Comparison of ENCODE assay signal across 23 cellular contexts in the genomic region with DNA sequence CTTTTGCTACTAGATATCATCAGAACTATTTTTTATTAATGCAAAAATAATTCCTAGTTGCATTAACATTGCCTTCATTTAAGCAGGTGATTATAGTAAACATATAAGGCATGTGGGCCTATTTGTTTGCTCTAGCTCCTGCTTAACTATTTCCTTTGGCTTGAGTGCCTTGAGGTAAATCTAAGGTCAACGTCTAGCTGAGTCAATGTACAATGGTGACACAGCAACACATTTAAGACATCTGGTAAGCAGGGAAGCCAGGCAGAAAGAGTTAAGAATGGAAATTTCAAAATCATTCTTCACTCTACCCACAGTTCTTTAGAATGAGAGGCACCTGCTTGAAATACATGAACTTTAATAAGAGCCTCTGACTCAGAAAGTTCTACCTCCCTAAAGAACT.
A peak's percentile ranks its signal among the peaks of the same experiment; 100 is the strongest.
DNase-seq lines count a peak whose midpoint lies in the region; ATAC-seq and TF ChIP-seq lines count a peak whose summit lies in the region.
"Had no signal": no experiment of that assay in that cellular context is flagged by ENCODE, and none has a peak within 500 bp of the region (broad histone marks: within the 10 kb centered on the region; RNA-seq: fewer than 3 reads in every experiment).

No MANE protein-coding gene starts in this region.

- no peak overlapping the region for H2BK12ac ChIP-seq in mesenchymal stem cell (ENCODE audit: low read length in 2 of 2)

- H3K9me2 ChIP-seq in PC-3 (replicated peaks; ENCODE audit: low read length) = no peaks in the 10 kb centered on the region

- H3K9ac ChIP-seq in PC-3 (ENCODE audit: low read length) (peak overlapping the region; percentile 88), mesenchymal stem cell (ENCODE audit: low read length) (no peak overlapping the region), smooth muscle cell (ENCODE audit: low read depth) (no peak overlapping the region)

- no peak overlapping the region for H2BK5ac ChIP-seq in mesenchymal stem cell (ENCODE audit: low read depth, low read length, poor library complexity, severe bottlenecking)

- H3K18ac ChIP-seq in mesenchymal stem cell (ENCODE audit: low read depth in 1 of 2, low read length in 2 of 2) = no peak overlapping the region

- CTCF ChIA-PET in PC-3 (lab: Charles Lee) = interaction anchor here (0.6 kb wide), 1 partner anchor 106 kb away, joined by 3 read pairs; no protein-coding TSS in a partner anchor

- H4K20me1 ChIP-seq in PC-3 (ENCODE audit: low read length) = no peaks in the 10 kb centered on the region
- H4K20me1 ChIP-seq in smooth muscle cell (ENCODE audit: low read depth) = no peaks in the 10 kb centered on the region

- TF ChIP-seq CTCF in PC-3 (conservative IDR thresholded peaks at IDR 0.05; ENCODE audit: low read depth, low read length) = no peak
- TF ChIP-seq CTCF in epithelial cell of esophagus (IDR thresholded peaks at IDR 0.05; ENCODE audit: insufficient read depth, low read depth, low read length, missing control alignments) = no peak
- TF ChIP-seq CTCF in suprapubic skin (IDR thresholded peaks at IDR 0.05) = no peak
- TF ChIP-seq CTCF in smooth muscle cell (IDR thresholded peaks at IDR 0.05; ENCODE audit: borderline replicate concordance, insufficient read depth, poor library complexity, severe bottlenecking) = no peak

- no peaks in the 10 kb centered on the region for H3K27me3 ChIP-seq in PC-3 (ENCODE audit: low read length)
- no peaks in the 10 kb centered on the region for H3K27me3 ChIP-seq in mesenchymal stem cell (ENCODE audit: control insufficient read depth in 1 of 2, insufficient read depth in 1 of 2, low read length in 2 of 2)
- H3K27me3 ChIP-seq in suprapubic skin = no peaks in the 10 kb centered on the region
- H3K27me3 ChIP-seq in smooth muscle cell (ENCODE audit: low read depth) = no peaks in the 10 kb centered on the region
- H3K27me3 ChIP-seq: MG63, ovary had no signal

- DNase-seq in HCEC 1CT = peak; percentile 84
- DNase-seq in PC-3 = peak; percentile 73
- peak; percentile 54 for DNase-seq in epithelial cell of esophagus (ENCODE audit: low read depth)
- DNase-seq in mesenchymal stem cell = peak; percentile 73
- no peak for DNase-seq in activated CD8-positive, alpha-beta memory T cell treated with anti-CD3 and anti-CD28 coated beads for 24 hours
- DNase-seq in suprapubic skin (ENCODE audit: low spot score in 2 of 2) = no peak
- no peak for DNase-seq in smooth muscle cell (lab: John Stamatoyannopoulos, UW; ENCODE audit: unreplicated experiment)
- no peak for DNase-seq in hepatic stellate cell (ENCODE audit: low spot score)
- DNase-seq: activated naive CD4-positive, alpha-beta T cell treated with anti-CD3 and anti-CD28 coated beads, Interleukin-2, amount 10 ng/mL, durations not matched to agents 7 days and 5 days; activated T-cell treated with anti-CD3 and anti-CD28 coated beads, Interleukin-2, amount 50 U/mL, for 4 hours; amygdala; CD8-positive, alpha-beta memory T cell; DMS79; effector CD4-positive, alpha-beta T cell; head of caudate nucleus; left ventricle myocardium superior; MG63; NCI-H1436; NCI-H524 treated with DMSO at 0.1 percent for 48 hours; ovary; right cardiac atrium; stimulated activated CD8-positive, alpha-beta memory T cell treated with anti-CD3 and anti-CD28 coated beads, Interleukin-4, amount 100 ng/mL, for 48 hours had no signal

- POLR2A ChIA-PET in PC-3 (lab: Charles Lee; ENCODE audit: unreplicated experiment) = interaction anchor here (0.7 kb wide), 1 partner anchor 54 kb away, joined by 3 read pairs; no protein-coding TSS in a partner anchor

- no peak overlapping the region for H3K23ac ChIP-seq in mesenchymal stem cell (ENCODE audit: low read length in 2 of 2)

- intact Hi-C loops in PC-3 (cut with micrococcal nuclease) = loop anchor here (2.0 kb wide), 2 partner anchors 20 to 198 kb away; no protein-coding TSS in a partner anchor

- ATAC-seq in PC-3 = peak; percentile 39
- ATAC-seq: activated T-cell treated with anti-CD3 and anti-CD28 coated beads, Interleukin-2, amount 50 U/mL, for 4 hours; left ventricle myocardium superior; natural killer cell treated with Interleukin-12 subunit alpha and Interleukin-12 subunit beta and Interleukin-15 and Interleukin-18, amount 100 ng/mL, for 72 hours; right cardiac atrium had no signal

- H2BK120ac ChIP-seq in mesenchymal stem cell (ENCODE audit: low read depth, low read length) = no peak overlapping the region

- H3K27ac ChIP-seq in PC-3 (ENCODE audit: low read length) = peak overlapping the region; percentile 100
- no peak overlapping the region for H3K27ac ChIP-seq in mesenchymal stem cell (ENCODE audit: low read length, poor library complexity, severe bottlenecking)
- H3K27ac ChIP-seq in suprapubic skin = no peak overlapping the region
- no peak overlapping the region for H3K27ac ChIP-seq in smooth muscle cell (ENCODE audit: low read depth)
- H3K27ac ChIP-seq: ovary had no signal

- H4K91ac ChIP-seq in mesenchymal stem cell (ENCODE audit: low read length) = no peak overlapping the region

- no peak overlapping the region for H4K8ac ChIP-seq in mesenchymal stem cell (ENCODE audit: low read length)

- H3K4me1 ChIP-seq in PC-3 (ENCODE audit: insufficient read depth, low read length) (peaks cover 59% of the 10 kb centered on the region), mesenchymal stem cell (ENCODE audit: control insufficient read depth, insufficient read depth, low read depth, low read length) (no peaks in the 10 kb centered on the region), suprapubic skin (peaks cover 4% of the 10 kb centered on the region), smooth muscle cell (ENCODE audit: low read depth) (no peaks in the 10 kb centered on the region)

- H3K14ac ChIP-seq in mesenchymal stem cell (ENCODE audit: low read length in 2 of 2) = no peak overlapping the region

- H3K79me2 ChIP-seq in PC-3 (ENCODE audit: low read length) (peaks cover 4% of the 10 kb centered on the region; the same call in 1 of the 2 replicates), smooth muscle cell (ENCODE audit: low read depth) (no peaks in the 10 kb centered on the region)

- no peak overlapping the region for H2AK5ac ChIP-seq in mesenchymal stem cell (ENCODE audit: low read length, severe bottlenecking)

- no peaks in the 10 kb centered on the region for H3K79me1 ChIP-seq in mesenchymal stem cell (replicated peaks; ENCODE audit: low read length, poor library complexity, severe bottlenecking)

- H3K4me3 ChIP-seq in PC-3 (ENCODE audit: low read length) = no peak overlapping the region
- H3K4me3 ChIP-seq in epithelial cell of esophagus (ENCODE audit: low read length) = no peak overlapping the region
- H3K4me3 ChIP-seq in mesenchymal stem cell (ENCODE audit: insufficient read depth in 1 of 2, low read depth in 1 of 2, low read length in 2 of 2) = no peak overlapping the region
- H3K4me3 ChIP-seq in suprapubic skin = no peak overlapping the region
- no peak overlapping the region for H3K4me3 ChIP-seq in smooth muscle cell
- H3K4me3 ChIP-seq: MG63, ovary had no signal

- no peak overlapping the region for H2BK15ac ChIP-seq in mesenchymal stem cell (ENCODE audit: low read depth, poor library complexity, severe bottlenecking)

- peak overlapping the region; percentile 13 for H3K4me2 ChIP-seq in PC-3 (ENCODE audit: low read length)
- H3K4me2 ChIP-seq in mesenchymal stem cell (ENCODE audit: low read length, poor library complexity, severe bottlenecking) = no peak overlapping the region
- H3K4me2 ChIP-seq in smooth muscle cell = no peak overlapping the region

- 20% methylated on average over 1 of the region's 1 CpG for WGBS in mesenchymal stem cell
- 44% methylated on average over 1 of the region's 1 CpG for WGBS in suprapubic skin
- WGBS in smooth muscle cell (ENCODE audit: low lambda C conversion rate) = 78% methylated on average over 1 of the region's 1 CpG

- TF ChIP-seq POLR2A in suprapubic skin (IDR thresholded peaks at IDR 0.05) = no peak

- H3F3A ChIP-seq in PC-3 (ENCODE audit: low read length, unreplicated experiment) (peaks cover 11% of the 10 kb centered on the region), smooth muscle cell (ENCODE audit: low read depth) (no peaks in the 10 kb centered on the region)

- no peak overlapping the region for H3K4ac ChIP-seq in mesenchymal stem cell (ENCODE audit: low read depth in 1 of 2, low read length in 2 of 2)

- H3K36me3 ChIP-seq in PC-3 (ENCODE audit: low read depth, low read length) (no peaks in the 10 kb centered on the region), mesenchymal stem cell (ENCODE audit: control insufficient read depth in 1 of 2, insufficient read depth in 2 of 2, low read depth in 1 of 2, low read length in 2 of 2) (no peaks in the 10 kb centered on the region), suprapubic skin (no peaks in the 10 kb centered on the region), smooth muscle cell (ENCODE audit: low read depth) (no peaks in the 10 kb centered on the region)
- H3K36me3 ChIP-seq: ovary had no signal

- no peak for TF ChIP-seq EP300 in suprapubic skin (IDR thresholded peaks at IDR 0.05)

- H2AFZ ChIP-seq in PC-3 (ENCODE audit: low read length) (no peak overlapping the region), mesenchymal stem cell (ENCODE audit: low read depth, low read length) (no peak overlapping the region), smooth muscle cell (ENCODE audit: low read depth) (no peak overlapping the region)

- no TSS peak for BruUV-seq in PC-3 (replicated peaks; lab: Mats Ljungman, UMichigan)

- H3K9me3 ChIP-seq in PC-3 (ENCODE audit: low read length) (no peaks in the 10 kb centered on the region), mesenchymal stem cell (ENCODE audit: control insufficient read depth, low read length) (no peaks in the 10 kb centered on the region), suprapubic skin (no peaks in the 10 kb centered on the region), smooth muscle cell (replicated peaks; ENCODE audit: low read depth) (no peaks in the 10 kb centered on the region)
- H3K9me3 ChIP-seq: ovary had no signal

Comparison
In these comparisons a context has a peak if more than half of its experiments do, and no peak if none do; other contexts are left out.
1. DNase-seq: peak in HCEC 1CT (single experiment), PC-3 (single experiment), epithelial cell of esophagus (single experiment) and mesenchymal stem cell (single experiment); none in activated CD8-positive, alpha-beta memory T cell treated with anti-CD3 and anti-CD28 coated beads for 24 hours (single experiment), suprapubic skin (0 of 2), smooth muscle cell (single experiment) and hepatic stellate cell (single experiment).